In the genomic region with DNA sequence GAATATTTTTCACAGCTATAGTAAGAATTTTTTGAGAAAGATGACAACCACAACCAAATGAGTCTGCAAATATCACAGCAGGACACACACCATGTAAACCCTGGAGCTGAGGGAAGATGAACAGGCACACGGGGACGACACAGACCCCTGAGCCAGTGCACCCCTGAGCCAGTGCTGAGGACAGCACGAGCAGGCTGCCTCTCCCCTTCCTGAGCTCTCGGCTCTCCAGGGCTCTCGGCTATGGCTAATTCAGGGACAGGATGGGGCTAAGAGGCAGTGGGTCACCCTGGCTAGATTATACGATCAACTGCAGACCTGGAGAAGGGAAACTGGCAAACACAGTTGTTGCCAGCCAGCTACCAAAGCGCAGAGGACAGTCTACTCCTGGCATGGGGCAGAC, we compare ENCODE assay signal across 20 cellular contexts. TPM values are rescaled to one million over a fixed set of nuclear protein-coding genes. Genes with fewer than 3 reads are reported as not detected.
DNase-seq lines count a peak whose midpoint lies in the region; ATAC-seq, FAIRE-seq and TF ChIP-seq lines count a peak whose summit lies in the region.
"Had no signal": no experiment of that assay in that cellular context is flagged by ENCODE, and none has a peak within 500 bp of the region (broad histone marks: within the 10 kb centered on the region; RNA-seq: fewer than 3 reads in every experiment).

No MANE protein-coding gene starts in this region.

- CTCF ChIA-PET in HCT116 (lab: Charles Lee), result interaction anchor here (1.0 to 2.1 kb wide), 3 partner anchors 40 to 233 kb away, joined by 3 to 8 read pairs (median 3); no protein-coding TSS in a partner anchor
- CTCF ChIA-PET in K562 (lab: Yijun Ruan, JAX; ENCODE audit: low intra/inter-chr PET ratio), result interaction anchor here (0.9 kb wide), 1 partner anchor 232 kb away, joined by 3 read pairs; no protein-coding TSS in a partner anchor

- H4K91ac ChIP-seq in trophoblast cell (ENCODE audit: low read depth, low read length), result peak overlapping the region; percentile 3

- 82% methylated on average over 6 of the region's 7 CpGs for WGBS in K562 (ENCODE audit: insufficient coverage, low coverage, missing lambda C conversion rate)
- WGBS in trophoblast cell (ENCODE audit: extremely low coverage, insufficient coverage, insufficient read length), result no CpG with 5 or more reads among the region's 7 CpGs

- BruUV-seq in HCT116 (replicated peaks; lab: Mats Ljungman, UMichigan), result no TSS peak
- BruUV-seq in K562 (replicated peaks; lab: Mats Ljungman, UMichigan), result no TSS peak

- no peaks in the 10 kb centered on the region for H3K79me1 ChIP-seq in trophoblast cell (ENCODE audit: low read length)

- H3K9ac ChIP-seq in HCT116 (ENCODE audit: low read length), result no peak overlapping the region
- H3K9ac ChIP-seq in K562 (ENCODE audit: insufficient read depth in 1 of 2, low read depth in 2 of 2, low read length in 2 of 2), result peak overlapping the region in 1 of 2 experiments; percentile 56; a peak in 1 of 4 replicates
- H3K9ac ChIP-seq in trophoblast cell (ENCODE audit: low read length), result peak overlapping the region; percentile 31
- H3K9ac ChIP-seq: GM23248 had no signal

- no peak overlapping the region for H3K4me2 ChIP-seq in HCT116 (ENCODE audit: low read length)
- no peak overlapping the region for H3K4me2 ChIP-seq in K562 (ENCODE audit: insufficient read depth, low read length)
- H3K4me2 ChIP-seq in trophoblast cell (ENCODE audit: low read length), result no peak overlapping the region

- RAD21 ChIA-PET in HCT116 (lab: Charles Lee; ENCODE audit: low non-redundant PET in 1 of 2, low total read pairs in 2 of 2, uncharacterized antibody in 2 of 2, unreplicated experiment in 2 of 2), result interaction anchor here (1.5 to 1.6 kb wide), 2 partner anchors 233 kb away, joined by 4 to 6 read pairs; no protein-coding TSS in a partner anchor

- H2BK12ac ChIP-seq in trophoblast cell (ENCODE audit: low read length), result peak overlapping the region; percentile 11

- H2AFZ ChIP-seq in HCT116 (ENCODE audit: low read depth, low read length, poor library complexity, severe bottlenecking), result no peak overlapping the region
- H2AFZ ChIP-seq in K562 (ENCODE audit: low read depth, low read length), result no peak overlapping the region
- H2AFZ ChIP-seq in trophoblast cell (ENCODE audit: insufficient read depth, low read length, poor library complexity), result no peak overlapping the region
- H2AFZ ChIP-seq: GM23248 had no signal

- intact Hi-C loops in HCT116 (cut with micrococcal nuclease) (loop anchor here (5.0 kb wide), 2 partner anchors 259 to 1294 kb away; no protein-coding TSS in a partner anchor), K562 (cut with micrococcal nuclease) (no loop called here)

- FAIRE-seq in K562 (lab: Jason Lieb, UNC), result no peak
- FAIRE-seq: A204.1, GM18507 had no signal

- DNase-seq in HCT116 (ENCODE audit: low read depth, low spot score) (no peak), K562 (ENCODE audit: extremely low read depth in 1 of 4, low spot score in 3 of 4) (no peak), trophoblast cell (no peak)
- no peak for DNase-seq in stimulated activated naive CD4-positive, alpha-beta T cell (lab: John Stamatoyannopoulos, UW)
- DNase-seq: DMS79 had no signal

- ATAC-seq in GM19351 (IDR thresholded peaks at IDR 0.05; ENCODE audit: unreplicated experiment), result peak; percentile 5
- 0 out of 2 replicates have a peak, but pooled peaks have one; percentile 22 for ATAC-seq in HCT116
- peak; percentile 50 for ATAC-seq in K562
- no peak for ATAC-seq in GM18519 (IDR thresholded peaks at IDR 0.05; ENCODE audit: low FRiP score, unreplicated experiment)
- no peak for ATAC-seq in GM18867 (IDR thresholded peaks at IDR 0.05; ENCODE audit: unreplicated experiment)

- H3K9me3 ChIP-seq in HCT116 (ENCODE audit: control insufficient read depth in 1 of 2, insufficient read depth in 1 of 2, low read depth in 1 of 2, low read length in 2 of 2), result no peaks in the 10 kb centered on the region
- no peaks in the 10 kb centered on the region for H3K9me3 ChIP-seq in K562 (replicated peaks; ENCODE audit: control insufficient read depth, insufficient read depth, low read depth, low read length)
- no peaks in the 10 kb centered on the region for H3K9me3 ChIP-seq in trophoblast cell (ENCODE audit: insufficient read depth, low read depth, low read length)
- H3K9me3 ChIP-seq: BE2C had no signal

- H3K4me1 ChIP-seq in HCT116 (ENCODE audit: control insufficient read depth in 1 of 2, insufficient read depth in 2 of 2, low read length in 2 of 2) (no peaks in the 10 kb centered on the region), K562 (replicated peaks in 1 of 2; ENCODE audit: control insufficient read depth in 2 of 2, insufficient read depth in 2 of 2, low read length in 2 of 2) (0 out of 5 replicates have a peak, but pooled peaks cover 0 to 3% of the 10 kb centered on the region in 2 experiments), trophoblast cell (ENCODE audit: control insufficient read depth in 1 of 2, insufficient read depth in 2 of 2, low read length in 2 of 2) (peaks cover 2 to 7% of the 10 kb centered on the region in 2 experiments)
- H3K4me1 ChIP-seq: BE2C had no signal

- TF ChIP-seq EP300 in K562 (IDR thresholded peaks at IDR 0.05; ENCODE audit: low read length), result no peak

- POLR2A ChIA-PET in HCT116 (lab: Charles Lee), result no interaction called here
- POLR2A ChIA-PET in K562 (lab: Yijun Ruan, JAX), result interaction anchor here (0.5 kb wide), 1 partner anchor 278 kb away, joined by 3 read pairs; no protein-coding TSS in a partner anchor

- H3K9me1 ChIP-seq in K562 (ENCODE audit: control insufficient read depth, insufficient read depth, low read length), result peaks cover 3% of the 10 kb centered on the region

- in situ Hi-C loops in K562 (cut with MboI), result no loop called here

- H3K4me3 ChIP-seq in HCT116 (replicated peaks in 1 of 2; ENCODE audit: low read depth in 1 of 2, low read length in 2 of 2), result no peak overlapping the region
- H3K4me3 ChIP-seq in K562, result no peak overlapping the region
- H3K4me3 ChIP-seq in trophoblast cell (ENCODE audit: low read depth, low read length), result no peak overlapping the region
- H3K4me3 ChIP-seq: GM12878, GM23248 had no signal

- no peaks in the 10 kb centered on the region for H3K27me3 ChIP-seq in HCT116 (ENCODE audit: insufficient read depth, low read length)
- H3K27me3 ChIP-seq in K562 (ENCODE audit: control insufficient read depth in 2 of 2, insufficient read depth in 2 of 2, low read length in 2 of 2), result no peaks in the 10 kb centered on the region
- H3K27me3 ChIP-seq in trophoblast cell (ENCODE audit: insufficient read depth, low read length), result no peaks in the 10 kb centered on the region
- H3K27me3 ChIP-seq: BE2C had no signal

- H4K20me1 ChIP-seq in HCT116 (ENCODE audit: insufficient read depth) (no peaks in the 10 kb centered on the region), K562 (replicated peaks; ENCODE audit: control insufficient read depth, insufficient read depth, low read length) (peaks cover 3% of the 10 kb centered on the region; the same call in 1 of the 2 replicates)

- H3K4ac ChIP-seq in trophoblast cell (ENCODE audit: low read depth, low read length), result no peak overlapping the region

- no peak overlapping the region for H3K23ac ChIP-seq in trophoblast cell (ENCODE audit: low read length)

- peak overlapping the region; percentile 53 for H3K14ac ChIP-seq in trophoblast cell (ENCODE audit: low read length)

- TF ChIP-seq CTCF in HCT116 (IDR thresholded peaks at IDR 0.05 in 2 of 3, conservative IDR thresholded peaks at IDR 0.05 in 1 of 3; ENCODE audit: borderline replicate concordance in 1 of 3, insufficient read depth in 1 of 3, low read depth in 2 of 3, low read length in 2 of 3) (no peak), K562 (IDR thresholded peaks at IDR 0.05 in 2 of 3, conservative IDR thresholded peaks at IDR 0.05 in 1 of 3; ENCODE audit: insufficient read depth in 2 of 3, low read depth in 1 of 3, low read length in 3 of 3) (no peak)

- H4K8ac ChIP-seq in trophoblast cell (ENCODE audit: low read depth, low read length), result peak overlapping the region; percentile 61

- no peak overlapping the region for H2BK120ac ChIP-seq in trophoblast cell (ENCODE audit: insufficient read depth, low read length, poor library complexity)

- no peaks in the 10 kb centered on the region for H3K79me2 ChIP-seq in HCT116 (ENCODE audit: insufficient read depth, low read length)
- no peaks in the 10 kb centered on the region for H3K79me2 ChIP-seq in K562 (ENCODE audit: control insufficient read depth, insufficient read depth, low read length)
- peaks cover 2% of the 10 kb centered on the region for H3K79me2 ChIP-seq in trophoblast cell (ENCODE audit: control insufficient read depth, insufficient read depth, low read length, poor library complexity)

- H3K9me2 ChIP-seq in HCT116 (ENCODE audit: insufficient read depth), result no peaks in the 10 kb centered on the region

- H4K12ac ChIP-seq in trophoblast cell (ENCODE audit: low read depth, low read length), result no peak overlapping the region

- no peak overlapping the region for H2BK5ac ChIP-seq in trophoblast cell (ENCODE audit: low read depth, low read length, poor library complexity)

- peak overlapping the region; percentile 66 for H2AK5ac ChIP-seq in trophoblast cell (ENCODE audit: low read length)

- H3K27ac ChIP-seq in HCT116 (ENCODE audit: low read depth, low read length) (no peak overlapping the region), K562 (ENCODE audit: extremely low read depth, low read depth, low read length) (no peak overlapping the region), trophoblast cell (ENCODE audit: low read depth, low read length) (no peak overlapping the region)
- H3K27ac ChIP-seq: C4-2B, GM23248 had no signal

- peak overlapping the region; percentile 16 for H3K18ac ChIP-seq in trophoblast cell (ENCODE audit: low read length)

- TF ChIP-seq POLR2A in HCT116 (IDR thresholded peaks at IDR 0.05; ENCODE audit: borderline replicate concordance, extremely low read depth, insufficient read depth, insufficient read length), result no peak
- no peak for TF ChIP-seq POLR2A in K562 (conservative IDR thresholded peaks at IDR 0.05)

- TF ChIP-seq RAD21 in HCT116 (IDR thresholded peaks at IDR 0.05; ENCODE audit: low read depth) (no peak), K562 (CRISPR knock-in tag; conservative IDR thresholded peaks at IDR 0.05 in 1 of 2, IDR thresholded peaks at IDR 0.05 in 1 of 2) (no peak)

- peaks cover 0 to 3% of the 10 kb centered on the region in 2 experiments; a peak in 2 of 4 replicates for H3K36me3 ChIP-seq in HCT116 (ENCODE audit: control insufficient read depth in 1 of 2, insufficient read depth in 2 of 2, low read length in 2 of 2)
- peaks cover 73% of the 10 kb centered on the region for H3K36me3 ChIP-seq in K562 (ENCODE audit: control insufficient read depth, insufficient read depth, low read length)
- H3K36me3 ChIP-seq in trophoblast cell (ENCODE audit: control insufficient read depth in 1 of 2, insufficient read depth in 2 of 2, low read length in 2 of 2), result peaks cover 4 to 23% of the 10 kb centered on the region in 2 experiments

RNA-seq across cellular contexts. Expression of gene TGFBRAP1, which starts 41.4 kb away (rescaled TPM):
- 18.3 TPM for total RNA-seq in HCT116 (2021; ENCODE audit: unreplicated experiment)
- 9.7 and 11.1 TPM in 2 replicates for polyA plus RNA-seq in HCT116 (2012)
- total RNA-seq in K562 (2011; cell fraction: chromatin; rRNA removed; ENCODE audit: low replicate concordance), result 12.6 and 19.3 TPM in 2 replicates
- 11.0 and 11.4 TPM in 2 replicates for total RNA-seq in K562 (2011; cell fraction: nucleolus; rRNA removed)
- 9.5 and 11.0 TPM in 2 replicates for total RNA-seq in K562 (2011; cell fraction: nucleoplasm; rRNA removed)
- 12.2 and 14.8 TPM in 2 replicates for total RNA-seq in K562 (2014; rRNA removed)
- 10.1 and 11.0 TPM in 2 replicates for total RNA-seq in K562 (2014; rRNA removed; fragmentation: Illumina TruSeq; extraction: Trizol)
- 12.8 and 13.0 TPM in 2 replicates for total RNA-seq in K562 (2015; rRNA removed; fragmentation: Illumina TruSeq; extraction: Trizol)
- 18.0 and 19.6 TPM in 2 replicates for total RNA-seq in K562 (2021)
- 8.9 TPM in 2 replicates for polyA plus RNA-seq in K562 (2011; rRNA removed)
- 9.1 and 10.5 TPM in 2 replicates for polyA plus RNA-seq in K562 (2011; cell fraction: cytosol; rRNA removed)
- polyA plus RNA-seq in K562 (2011; cell fraction: nucleus; rRNA removed), result 14.7 and 21.4 TPM in 2 replicates
- polyA plus RNA-seq in K562 (2012), result 11.4 and 13.0 TPM in 2 replicates
- polyA plus RNA-seq in K562 (2014; fragmentation: Illumina TruSeq; extraction: Trizol), result 15.5 and 16.0 TPM in 2 replicates
- polyA plus RNA-seq in K562 (2014; fragmentation: Nextera tagmentation; extraction: Ambion mirVana), result 1 to 10 TPM; 3.7 to 4.3 TPM
- 10.5 and 13.8 TPM in 2 replicates for polyA plus RNA-seq in K562 (2014; rRNA removed)
- polyA minus RNA-seq in K562 (2011; rRNA and poly(A)+ RNA removed), result 9.3 and 11.3 TPM in 2 replicates
- 9.6 and 10.6 TPM in 2 replicates for polyA minus RNA-seq in K562 (2011; cell fraction: cytosol; rRNA and poly(A)+ RNA removed)
- 8.6 and 9.9 TPM in 2 replicates for polyA minus RNA-seq in K562 (2011; cell fraction: nucleus; rRNA and poly(A)+ RNA removed)
- 16.6 and 17.3 TPM in 2 replicates for polyA plus RNA-seq in trophoblast cell (2013)

RNA-seq across cellular contexts. Expression of gene GPR45, which starts 46.6 kb away (rescaled TPM):
- total RNA-seq in HCT116 (2021; ENCODE audit: unreplicated experiment), result 0.30 TPM
- 0.07 and 0.27 TPM in 2 replicates for polyA plus RNA-seq in HCT116 (2012)
- total RNA-seq in K562 (2011; cell fraction: chromatin; rRNA removed; ENCODE audit: low replicate concordance), result not detected in 2 replicates
- not detected in 2 replicates for total RNA-seq in K562 (2011; cell fraction: nucleolus; rRNA removed)
- not detected in 2 replicates for total RNA-seq in K562 (2011; cell fraction: nucleoplasm; rRNA removed)
- total RNA-seq in K562 (2014; rRNA removed), result not detected in 2 replicates
- not detected in 2 replicates for total RNA-seq in K562 (2014; rRNA removed; fragmentation: Illumina TruSeq; extraction: Trizol)
- not detected in 2 replicates for total RNA-seq in K562 (2015; rRNA removed; fragmentation: Illumina TruSeq; extraction: Trizol)
- not detected in 2 replicates for total RNA-seq in K562 (2021)
- polyA plus RNA-seq in K562 (2011; rRNA removed), result not detected in 2 replicates
- polyA plus RNA-seq in K562 (2011; cell fraction: cytosol; rRNA removed), result 0.04 TPM in 1 of 2 replicates, not detected in the other
- 0.10 TPM in 1 of 2 replicates, not detected in the other for polyA plus RNA-seq in K562 (2011; cell fraction: nucleus; rRNA removed)
- not detected in 2 replicates for polyA plus RNA-seq in K562 (2012)
- not detected in 2 replicates for polyA plus RNA-seq in K562 (2014; fragmentation: Illumina TruSeq; extraction: Trizol)
- polyA plus RNA-seq in K562 (2014; fragmentation: Nextera tagmentation; extraction: Ambion mirVana), result not detected
- not detected in 2 replicates for polyA plus RNA-seq in K562 (2014; rRNA removed)
- not detected in 2 replicates for polyA minus RNA-seq in K562 (2011; rRNA and poly(A)+ RNA removed)
- polyA minus RNA-seq in K562 (2011; cell fraction: cytosol; rRNA and poly(A)+ RNA removed), result not detected in 2 replicates
- polyA minus RNA-seq in K562 (2011; cell fraction: nucleus; rRNA and poly(A)+ RNA removed), result 0.13 TPM in 1 of 2 replicates, not detected in the other
- 0.05 and 0.11 TPM in 2 replicates for polyA plus RNA-seq in trophoblast cell (2013)
- total RNA-seq: CD4-positive, alpha-beta memory T cell; G401; GM12878; GM23248; H7; HFFc6; HT1080 had no signal
- polyA plus RNA-seq: CD4-positive, alpha-beta memory T cell; GM12878; GM23248; IgD-negative memory B cell had no signal

RNA-seq across cellular contexts. Expression of gene C2orf49, which starts 49.2 kb away (rescaled TPM):
- total RNA-seq in HCT116 (2021; ENCODE audit: unreplicated experiment), result 17.2 TPM
- polyA plus RNA-seq in HCT116 (2012), result 7.0 and 9.9 TPM in 2 replicates
- 10.0 and 22.3 TPM in 2 replicates for total RNA-seq in K562 (2011; cell fraction: chromatin; rRNA removed; ENCODE audit: low replicate concordance)
- 7.4 and 7.7 TPM in 2 replicates for total RNA-seq in K562 (2011; cell fraction: nucleolus; rRNA removed)
- 15.1 and 30.0 TPM in 2 replicates for total RNA-seq in K562 (2011; cell fraction: nucleoplasm; rRNA removed)
- 16.2 and 22.8 TPM in 2 replicates for total RNA-seq in K562 (2014; rRNA removed)
- total RNA-seq in K562 (2014; rRNA removed; fragmentation: Illumina TruSeq; extraction: Trizol), result 26.2 and 27.8 TPM in 2 replicates
- 22.6 and 25.6 TPM in 2 replicates for total RNA-seq in K562 (2015; rRNA removed; fragmentation: Illumina TruSeq; extraction: Trizol)
- 17.9 and 18.2 TPM in 2 replicates for total RNA-seq in K562 (2021)
- 27.6 and 32.7 TPM in 2 replicates for polyA plus RNA-seq in K562 (2011; rRNA removed)
- polyA plus RNA-seq in K562 (2011; cell fraction: cytosol; rRNA removed), result 4.5 and 13.5 TPM in 2 replicates
- polyA plus RNA-seq in K562 (2011; cell fraction: nucleus; rRNA removed), result 12.1 and 18.5 TPM in 2 replicates
- polyA plus RNA-seq in K562 (2012), result 18.0 and 22.4 TPM in 2 replicates
- 33.0 and 38.2 TPM in 2 replicates for polyA plus RNA-seq in K562 (2014; fragmentation: Illumina TruSeq; extraction: Trizol)
- polyA plus RNA-seq in K562 (2014; fragmentation: Nextera tagmentation; extraction: Ambion mirVana), result 10 to 100 TPM; 20.4 to 24.2 TPM
- polyA plus RNA-seq in K562 (2014; rRNA removed), result 24.0 and 28.9 TPM in 2 replicates
- 16.1 and 16.6 TPM in 2 replicates for polyA minus RNA-seq in K562 (2011; rRNA and poly(A)+ RNA removed)
- polyA minus RNA-seq in K562 (2011; cell fraction: cytosol; rRNA and poly(A)+ RNA removed), result 7.7 and 8.6 TPM in 2 replicates
- 8.3 and 13.3 TPM in 2 replicates for polyA minus RNA-seq in K562 (2011; cell fraction: nucleus; rRNA and poly(A)+ RNA removed)
- 34.1 and 35.9 TPM in 2 replicates for polyA plus RNA-seq in trophoblast cell (2013)

Comparison
In these comparisons a context has a peak if more than half of its experiments do, and no peak if none do; other contexts are left out.
1. ATAC-seq: peak in GM19351 (single experiment), HCT116 (single experiment) and K562 (single experiment); none in GM18519 (single experiment) and GM18867 (single experiment).